Comparison of ENCODE assay signal across 34 cellular contexts in genomic region chr20:17935761-17936160, GRCh38. TPM values are rescaled to one million over a fixed set of nuclear protein-coding genes. Genes with fewer than 3 reads are reported as not detected.
DNase-seq lines count a peak whose midpoint lies in the region; ATAC-seq and TF ChIP-seq lines count a peak whose summit lies in the region.
"Had no signal": no experiment of that assay in that cellular context is flagged by ENCODE, and none has a peak within 500 bp of the region (broad histone marks: within the 10 kb centered on the region; RNA-seq: fewer than 3 reads in every experiment).

No MANE protein-coding gene starts in this region.

- H3K79me2 ChIP-seq in osteoblast (ENCODE audit: insufficient read depth, low read length) (no peaks in the 10 kb centered on the region), PC-3 (ENCODE audit: low read length) (no peaks in the 10 kb centered on the region)
- H3K79me2 ChIP-seq: parathyroid adenoma had no signal

- peaks cover 0 to 8% (median 0%) of the 10 kb centered on the region in 11 donors for H3K9me3 ChIP-seq in heart right ventricle
- H3K9me3 ChIP-seq in right cardiac atrium (ENCODE audit: control insufficient read depth, low read length), result no peaks in the 10 kb centered on the region
- no peaks in the 10 kb centered on the region for H3K9me3 ChIP-seq in osteoblast (ENCODE audit: low read depth, low read length)
- H3K9me3 ChIP-seq in uterus, result no peaks in the 10 kb centered on the region
- H3K9me3 ChIP-seq in PC-3 (ENCODE audit: low read length), result no peaks in the 10 kb centered on the region
- H3K9me3 ChIP-seq: right lobe of liver, testis had no signal

- no peak overlapping the region for H3K9ac ChIP-seq in PC-3 (ENCODE audit: low read length)
- H3K9ac ChIP-seq: parathyroid adenoma had no signal

- H4K20me1 ChIP-seq in osteoblast (ENCODE audit: insufficient read depth, low read length) (peaks cover 2% of the 10 kb centered on the region), PC-3 (ENCODE audit: low read length) (no peaks in the 10 kb centered on the region)

- no peak for TF ChIP-seq POLR2A in uterus (IDR thresholded peaks at IDR 0.05)

- H3K4me2 ChIP-seq in osteoblast (ENCODE audit: insufficient read depth, low read length), result peak overlapping the region; percentile 77
- H3K4me2 ChIP-seq in PC-3 (ENCODE audit: low read length), result no peak overlapping the region
- H3K4me2 ChIP-seq: PC-9 had no signal

- 70 to 81% methylated on average over 9 of the region's 9 CpGs for WGBS in heart right ventricle, 2 donors
- WGBS in right cardiac atrium, result 72% methylated on average over 9 of the region's 9 CpGs

- peak overlapping the region in 6 of 10 donors; percentile 10 to 81 (median 54) for H3K27ac ChIP-seq in heart right ventricle
- H3K27ac ChIP-seq in right cardiac atrium (ENCODE audit: low read length), result no peak overlapping the region
- H3K27ac ChIP-seq in osteoblast (ENCODE audit: low read depth, low read length), result peak overlapping the region; percentile 72
- H3K27ac ChIP-seq in uterus, result peak overlapping the region; percentile 66 to 76
- no peak overlapping the region for H3K27ac ChIP-seq in PC-3 (ENCODE audit: low read length)
- H3K27ac ChIP-seq: epithelial cell of prostate, parathyroid adenoma, PC-9, right lobe of liver had no signal

- no peak for DNase-seq in heart right ventricle
- DNase-seq in right cardiac atrium, result no peak
- DNase-seq in fibroblast of pulmonary artery (ENCODE audit: low read depth), result peak; percentile 21
- no peak for DNase-seq in osteoblast (ENCODE audit: insufficient read length, low spot score, missing footprints)
- no peak for DNase-seq in uterus
- no peak for DNase-seq in HuH-7.5 (ENCODE audit: low spot score)
- DNase-seq in PC-3, result no peak
- no peak for DNase-seq in NCI-H2029 (lab: John Stamatoyannopoulos, UW)
- DNase-seq: activated CD4-positive, alpha-beta T cell treated with anti-CD3 and anti-CD28 coated beads for 48 hours; activated gamma-delta T cell; activated T-cell treated with anti-CD3 and anti-CD28 coated beads, Interleukin-2, amount 50 U/mL, for 24 hours; AML-193; CD8-positive, alpha-beta T cell; cerebellar nuclear complex; foreskin melanocyte; GOT3; hypothalamus; midbrain; NCI-H1092 treated with DMSO at 0.1 percent for 48 hours; NCI-H187 treated with DMSO at 0.1 percent for 48 hours; NCI-H526; NK-92 treated with Interleukin-12 subunit alpha and Interleukin-12 subunit beta, amount 100 ng/mL, for 24 hours; PC-9; right lobe of liver; stimulated activated naive B cell treated with anti-CD40 and anti-IgM and Interleukin-4, amounts not matched to agents 10 μg/mL and 1 μg/mL and 100 μg/mL, for 72 hours; T-helper 17 cell; testis had no signal

- BruUV-seq in PC-3 (replicated peaks; lab: Mats Ljungman, UMichigan), result no TSS peak

- peaks cover 3 to 55% (median 30%) of the 10 kb centered on the region in 9 donors for H3K4me1 ChIP-seq in heart right ventricle
- H3K4me1 ChIP-seq in right cardiac atrium (ENCODE audit: control insufficient read depth, insufficient read depth, low read length), result no peaks in the 10 kb centered on the region
- peaks cover 57% of the 10 kb centered on the region for H3K4me1 ChIP-seq in osteoblast (ENCODE audit: insufficient read depth, low read length)
- peaks cover 3 to 10% of the 10 kb centered on the region in 2 donors for H3K4me1 ChIP-seq in uterus
- no peaks in the 10 kb centered on the region for H3K4me1 ChIP-seq in PC-3 (ENCODE audit: insufficient read depth, low read length)
- H3K4me1 ChIP-seq: right lobe of liver had no signal

- no peaks in the 10 kb centered on the region for H3F3A ChIP-seq in PC-3 (ENCODE audit: low read length, unreplicated experiment)

- POLR2A ChIA-PET in PC-3 (lab: Charles Lee; ENCODE audit: unreplicated experiment), result interaction anchor here (0.7 kb wide), 1 partner anchor 18 kb away, joined by 4 read pairs; no protein-coding TSS in a partner anchor

- H2AFZ ChIP-seq in osteoblast (ENCODE audit: low read length) (no peak overlapping the region), PC-3 (ENCODE audit: low read length) (no peak overlapping the region)
- H2AFZ ChIP-seq: parathyroid adenoma, PC-9 had no signal

- no peak for ATAC-seq in heart right ventricle
- no peak for ATAC-seq in right cardiac atrium
- no peak for ATAC-seq in PC-3
- ATAC-seq: CD8-positive, alpha-beta T cell; GM12878; left lobe of liver; natural killer cell treated with Interleukin-12 subunit alpha and Interleukin-12 subunit beta and Interleukin-15 and Interleukin-18, amount 100 ng/mL, for 72 hours; right lobe of liver; Right ventricle myocardium inferior; SK-N-SH treated with all-trans-retinoic acid at 6 μM for 48 hours; stimulated activated naive B cell treated with anti-CD40 and anti-IgM and Interleukin-4, amounts not matched to agents 10 μg/mL and 1 μg/mL and 100 μg/mL, for 72 hours; T-helper 17 cell had no signal

- peaks cover 0 to 5% (median 0%) of the 10 kb centered on the region in 9 donors for H3K36me3 ChIP-seq in heart right ventricle
- peaks cover 7% of the 10 kb centered on the region for H3K36me3 ChIP-seq in osteoblast (ENCODE audit: insufficient read depth, low read length)
- no peaks in the 10 kb centered on the region for H3K36me3 ChIP-seq in uterus
- H3K36me3 ChIP-seq in PC-3 (ENCODE audit: low read depth, low read length), result no peaks in the 10 kb centered on the region; the same call in 1 of the 2 replicates

- no peaks in the 10 kb centered on the region for H3K9me2 ChIP-seq in PC-3 (replicated peaks; ENCODE audit: low read length)

- intact Hi-C loops in heart right ventricle (cut with DNase I) (loop anchor here in 3 of 10 donors (5.0 to 10.0 kb wide), 3 partner anchors 38 to 431 kb away; partner anchors contain the start of gene RRBP1 (in 1 of the 3)), right cardiac atrium (cut with DNase I) (loop anchor here in 1 of 4 donors (10.0 kb wide), 1 partner anchor 431 kb away; no protein-coding TSS in a partner anchor), uterus (cut with DNase I; ENCODE audit: low total_unique reads) (no loop called here), PC-3 (cut with micrococcal nuclease) (no loop called here)

- CTCF ChIA-PET in PC-3 (lab: Charles Lee), result no interaction called here

- no peaks in the 10 kb centered on the region for H3K27me3 ChIP-seq in heart right ventricle
- H3K27me3 ChIP-seq in right cardiac atrium (ENCODE audit: control insufficient read depth, insufficient read depth), result no peaks in the 10 kb centered on the region
- no peaks in the 10 kb centered on the region for H3K27me3 ChIP-seq in osteoblast (ENCODE audit: insufficient read depth, low read length)
- H3K27me3 ChIP-seq in uterus, result no peaks in the 10 kb centered on the region
- H3K27me3 ChIP-seq in PC-3 (ENCODE audit: low read length), result no peaks in the 10 kb centered on the region
- H3K27me3 ChIP-seq: right lobe of liver, testis had no signal

- no peak overlapping the region for H3K4me3 ChIP-seq in heart right ventricle
- no peak overlapping the region for H3K4me3 ChIP-seq in right cardiac atrium (ENCODE audit: low read length)
- H3K4me3 ChIP-seq in fibroblast of pulmonary artery (replicated peaks; ENCODE audit: low read depth, low read length), result no peak overlapping the region
- H3K4me3 ChIP-seq in osteoblast (ENCODE audit: insufficient read depth, low read length), result no peak overlapping the region
- H3K4me3 ChIP-seq in uterus, result no peak overlapping the region
- H3K4me3 ChIP-seq in PC-3 (ENCODE audit: low read length), result no peak overlapping the region
- H3K4me3 ChIP-seq: GM12878, PC-9, right lobe of liver, testis had no signal

- TF ChIP-seq CTCF in heart right ventricle (IDR thresholded peaks at IDR 0.05), result no peak
- TF ChIP-seq CTCF in fibroblast of pulmonary artery (IDR thresholded peaks at IDR 0.05; ENCODE audit: low read length, missing control alignments), result no peak
- no peak for TF ChIP-seq CTCF in osteoblast (IDR thresholded peaks at IDR 0.05; ENCODE audit: extremely low read depth, low read depth, low read length)
- no peak for TF ChIP-seq CTCF in uterus (IDR thresholded peaks at IDR 0.05)
- TF ChIP-seq CTCF in PC-3 (conservative IDR thresholded peaks at IDR 0.05; ENCODE audit: low read depth, low read length), result no peak

RNA-seq across cellular contexts. Expression of gene SNX5, which starts 32.8 kb away (rescaled TPM):
- total RNA-seq in heart right ventricle (10 to 100 TPM; 41.6 to 59.1 (median 47.3) TPM), right cardiac atrium (10 to 100 TPM; 46.7 to 53.9 (median 49.9) TPM), osteoblast (89.9 and 93.7 TPM in 2 replicates), uterus (100 to 1,000 TPM in 2 of 4 donors, 10 to 100 TPM in 2; 71.2 to 207 (median 110) TPM), PC-3 (2014; rRNA removed) (159 and 189 TPM in 2 replicates)
- polyA plus RNA-seq in heart right ventricle (10 to 100 TPM; 29.0 to 55.5 TPM), right cardiac atrium (47.8 TPM)

RNA-seq across cellular contexts. Expression of gene MGME1, which starts 33.1 kb away (rescaled TPM):
- total RNA-seq in heart right ventricle (10 to 100 TPM in 8 of 10 donors, 1 to 10 TPM in 2; 9.7 to 16.0 (median 12.9) TPM), right cardiac atrium (10 to 100 TPM in 3 of 4 donors, 1 to 10 TPM in 1; 9.7 to 12.0 (median 10.8) TPM), osteoblast (8.3 and 13.6 TPM in 2 replicates), uterus (10 to 100 TPM in 1 of 4 donors, 1 to 10 TPM in 3; 3.3 to 18.5 (median 5.8) TPM), PC-3 (2014; rRNA removed) (15.1 and 18.8 TPM in 2 replicates)
- polyA plus RNA-seq in heart right ventricle (10 to 100 TPM in 1 of 2 donors, 1 to 10 TPM in 1; 6.0 to 14.1 TPM), right cardiac atrium (10.9 TPM)

Comparison
In these comparisons a context has a peak if more than half of its experiments do, and no peak if none do; other contexts are left out.
1. H3K27ac ChIP-seq: peak in heart right ventricle (6 of 10), osteoblast (single experiment) and uterus (2 of 2); none in right cardiac atrium (single experiment) and PC-3 (single experiment).